Comparison of ENCODE assay signal across 14 cellular contexts in the genomic region with DNA sequence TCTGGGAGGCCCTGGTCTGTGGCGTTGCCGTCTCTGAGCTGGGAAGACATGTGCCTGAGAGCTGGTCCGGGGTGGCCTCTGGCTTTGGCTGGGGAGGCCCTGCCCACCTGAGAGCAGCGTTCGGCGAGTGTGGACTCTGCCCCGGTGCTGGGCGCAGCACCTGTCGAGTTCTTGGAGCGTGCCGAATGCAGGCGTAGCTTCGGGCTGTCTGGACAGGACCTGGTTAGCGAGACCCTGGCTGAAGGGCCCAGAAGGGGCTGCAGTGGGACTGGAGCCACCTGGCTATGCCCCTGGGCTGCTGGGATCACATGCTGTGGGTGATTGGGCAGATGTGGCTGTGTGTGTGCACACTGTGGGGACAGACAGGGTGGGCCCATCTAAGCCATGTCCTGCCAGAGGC. TPM values are rescaled to one million over a fixed set of nuclear protein-coding genes. Genes with fewer than 3 reads are reported as not detected.
DNase-seq lines count a peak whose midpoint lies in the region; ATAC-seq lines count a peak whose summit lies in the region.
"Had no signal": no experiment of that assay in that cellular context is flagged by ENCODE, and none has a peak within 500 bp of the region (broad histone marks: within the 10 kb centered on the region; RNA-seq: fewer than 3 reads in every experiment).

No MANE protein-coding gene starts in this region.

- peaks cover 15% of the 10 kb centered on the region for H3K36me3 Mint-ChIP-seq in central memory CD8-positive, alpha-beta T cell (ENCODE audit: insufficient read depth)
- H3K36me3 Mint-ChIP-seq: activated naive CD8-positive, alpha-beta T cell had no signal

- H3K4me1 Mint-ChIP-seq in central memory CD8-positive, alpha-beta T cell, result peaks cover 37% of the 10 kb centered on the region

- peak overlapping the region; percentile 83 for H3K4me3 Mint-ChIP-seq in central memory CD8-positive, alpha-beta T cell
- H3K4me3 Mint-ChIP-seq: GM23338 had no signal

- H3K27ac Mint-ChIP-seq in central memory CD8-positive, alpha-beta T cell (ENCODE audit: low read depth), result peak overlapping the region; percentile 90
- H3K27ac Mint-ChIP-seq: activated naive CD8-positive, alpha-beta T cell; GM23338 had no signal

- H3K36me3 ChIP-seq in KOPT-K1 (ENCODE audit: insufficient read depth, low read length) (no peaks in the 10 kb centered on the region), subcutaneous abdominal adipose tissue (ENCODE audit: control insufficient read depth in 5 of 5, insufficient read depth in 5 of 5, low read length in 5 of 5) (peaks cover 0 to 3% (median 0%) of the 10 kb centered on the region in 5 donors)
- H3K36me3 ChIP-seq: brain microvascular endothelial cell, SJSA1, suprapubic skin had no signal

- H3K27me3 ChIP-seq in subcutaneous abdominal adipose tissue (ENCODE audit: control insufficient read depth in 5 of 5, insufficient read depth in 4 of 5, low read length in 5 of 5), result no peaks in the 10 kb centered on the region
- H3K27me3 ChIP-seq: brain microvascular endothelial cell, SJSA1, suprapubic skin had no signal

- intact Hi-C loops in posterior cingulate gyrus (cut with DNase I), result loop anchor here (10.0 kb wide), 1 partner anchor 58 kb away; the partner anchor contains the start of gene RXRA

- no peak overlapping the region for H3K4me3 ChIP-seq in subcutaneous abdominal adipose tissue (ENCODE audit: low read depth in 1 of 5, low read length in 5 of 5)
- H3K4me3 ChIP-seq: GM23338, K562, SJSA1, suprapubic skin had no signal

- no peaks in the 10 kb centered on the region for H3K9me3 Mint-ChIP-seq in central memory CD8-positive, alpha-beta T cell
- H3K9me3 Mint-ChIP-seq: GM23338 had no signal

- DNase-seq in central memory CD8-positive, alpha-beta T cell (ENCODE audit: low spot score in 2 of 2), result no peak
- DNase-seq in mucosa of gallbladder (ENCODE audit: low spot score) (peak; percentile 62), posterior cingulate gyrus (no peak), hippocampal formation (lab: John Stamatoyannopoulos, UW) (no peak), RKO (ENCODE audit: low spot score) (no peak)
- DNase-seq: brain microvascular endothelial cell; stimulated activated CD4-positive, alpha-beta T cell treated with anti-CD3 and anti-CD28 coated beads, Interleukin-2, amount 100 ng/mL, for 48 hours had no signal

- peaks cover 14 to 99% (median 97%) of the 10 kb centered on the region in 5 donors for H3K4me1 ChIP-seq in subcutaneous abdominal adipose tissue (ENCODE audit: control insufficient read depth in 5 of 5, insufficient read depth in 5 of 5, low read length in 5 of 5)

- ATAC-seq in central memory CD8-positive, alpha-beta T cell (replicated peaks; ENCODE audit: extremely low read depth, poor library complexity, severe bottlenecking), result no peak
- ATAC-seq: GM23338, K562 had no signal

- H3K9ac ChIP-seq in subcutaneous abdominal adipose tissue (ENCODE audit: low read length in 5 of 5), result peak overlapping the region in 3 of 5 donors; percentile 2 to 47 (median 47)

- H3K27ac ChIP-seq in KOPT-K1 (ENCODE audit: low read depth, low read length, poor library complexity, severe bottlenecking), result peak overlapping the region; percentile 18
- H3K27ac ChIP-seq in subcutaneous abdominal adipose tissue (ENCODE audit: low read depth, low read length), result no peak overlapping the region
- H3K27ac ChIP-seq: brain microvascular endothelial cell, SJSA1 had no signal

- no peaks in the 10 kb centered on the region for H3K27me3 Mint-ChIP-seq in central memory CD8-positive, alpha-beta T cell
- H3K27me3 Mint-ChIP-seq: activated naive CD8-positive, alpha-beta T cell had no signal

- H3K9me3 ChIP-seq in KOPT-K1 (ENCODE audit: insufficient read depth, low read length, poor library complexity, severe bottlenecking) (no peaks in the 10 kb centered on the region), subcutaneous abdominal adipose tissue (ENCODE audit: control insufficient read depth in 5 of 5, low read length in 5 of 5) (no peaks in the 10 kb centered on the region)
- H3K9me3 ChIP-seq: SJSA1, suprapubic skin had no signal

RNA-seq across cellular contexts. Expression of gene RXRA, which starts 56.5 kb away (rescaled TPM):
- total RNA-seq in mucosa of gallbladder, result 106 TPM
